ENCODE assay signal across 1 cellular context in the genomic region with DNA sequence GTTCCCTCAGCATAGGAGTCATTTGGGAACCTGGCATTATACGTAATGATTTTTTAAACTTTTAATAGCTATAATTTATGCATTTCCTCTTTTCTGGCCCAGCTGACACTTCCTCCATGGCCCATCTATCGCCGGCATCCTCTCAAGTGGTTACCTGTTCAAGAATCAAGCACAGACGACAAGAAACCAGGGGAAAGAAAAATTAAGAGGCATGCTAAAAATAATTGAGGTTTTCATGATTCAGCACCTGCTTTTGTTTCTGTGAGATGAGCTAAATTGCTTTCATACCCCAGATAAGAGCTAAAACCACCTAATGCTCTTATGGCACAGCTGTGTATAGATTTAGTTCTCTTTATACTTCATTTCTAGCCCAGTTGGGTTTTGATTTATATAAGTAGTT.
TF ChIP-seq lines count a peak whose summit lies in the region.

No MANE protein-coding gene starts in this region.

TF ChIP-seq in endothelial cell of umbilical vein, 7 proteins besides CTCF, POLR2A, EP300 and RAD21:
- no peak for TF ChIP-seq GATA2 (IDR thresholded peaks at IDR 0.05; ENCODE audit: insufficient read depth, insufficient read length, low read depth, low read length)
- TF ChIP-seq JUN (IDR thresholded peaks at IDR 0.05; ENCODE audit: borderline replicate concordance, insufficient read depth, insufficient read length, low read depth): no peak
- TF ChIP-seq, protein P1, sequence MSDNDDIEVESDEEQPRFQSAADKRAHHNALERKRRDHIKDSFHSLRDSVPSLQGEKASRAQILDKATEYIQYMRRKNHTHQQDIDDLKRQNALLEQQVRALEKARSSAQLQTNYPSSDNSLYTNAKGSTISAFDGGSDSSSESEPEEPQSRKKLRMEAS (IDR thresholded peaks at IDR 0.05; ENCODE audit: insufficient read depth, insufficient read length): no peak
- TF ChIP-seq EZH2 (IDR thresholded peaks at IDR 0.05; ENCODE audit: borderline replicate concordance, low read depth, low read length, severe bottlenecking): no peak
